Comparison of ENCODE assay signal across 16 cellular contexts in genomic region chrX:47859686-47860085, GRCh38. TPM values are rescaled to one million over a fixed set of nuclear protein-coding genes. Genes with fewer than 3 reads are reported as not detected.
DNase-seq lines count a peak whose midpoint lies in the region; ATAC-seq lines count a peak whose summit lies in the region.
"Had no signal": no experiment of that assay in that cellular context is flagged by ENCODE, and none has a peak within 500 bp of the region (broad histone marks: within the 10 kb centered on the region; RNA-seq: fewer than 3 reads in every experiment).

No MANE protein-coding gene starts in this region.

- no peak overlapping the region for H3K4me3 Mint-ChIP-seq in activated naive CD4-positive, alpha-beta T cell treated with anti-CD3 and anti-CD28 coated beads, Interleukin-2, amount 10 ng/mL, durations not matched to agents 7 days and 5 days
- H3K4me3 Mint-ChIP-seq: B cell; CD4-positive, alpha-beta T cell; CD8-positive, alpha-beta T cell had no signal

- no peaks in the 10 kb centered on the region for H3K9me3 Mint-ChIP-seq in activated naive CD4-positive, alpha-beta T cell treated with anti-CD3 and anti-CD28 coated beads, Interleukin-2, amount 10 ng/mL, durations not matched to agents 7 days and 5 days
- H3K9me3 Mint-ChIP-seq: CD4-positive, alpha-beta T cell; CD8-positive, alpha-beta T cell had no signal

- H3K27ac Mint-ChIP-seq in activated naive CD4-positive, alpha-beta T cell treated with anti-CD3 and anti-CD28 coated beads, Interleukin-2, amount 10 ng/mL, durations not matched to agents 7 days and 5 days: peak overlapping the region; percentile 28
- H3K27ac Mint-ChIP-seq: B cell; CD4-positive, alpha-beta T cell; CD8-positive, alpha-beta T cell had no signal

- no peaks in the 10 kb centered on the region for H3K4me1 Mint-ChIP-seq in activated naive CD4-positive, alpha-beta T cell treated with anti-CD3 and anti-CD28 coated beads, Interleukin-2, amount 10 ng/mL, durations not matched to agents 7 days and 5 days
- H3K4me1 Mint-ChIP-seq: B cell had no signal

- peaks cover 26% of the 10 kb centered on the region for H3K36me3 Mint-ChIP-seq in activated naive CD4-positive, alpha-beta T cell treated with anti-CD3 and anti-CD28 coated beads, Interleukin-2, amount 10 ng/mL, durations not matched to agents 7 days and 5 days

- no peaks in the 10 kb centered on the region for H3K27me3 Mint-ChIP-seq in activated naive CD4-positive, alpha-beta T cell treated with anti-CD3 and anti-CD28 coated beads, Interleukin-2, amount 10 ng/mL, durations not matched to agents 7 days and 5 days
- H3K27me3 Mint-ChIP-seq: B cell; CD4-positive, alpha-beta T cell had no signal

- DNase-seq in NCI-H2029 treated with DMSO at 0.1 percent for 48 hours (lab: John Stamatoyannopoulos, UW) (peak; percentile 1), NCI-H2029 (lab: John Stamatoyannopoulos, UW) (no peak), left colon (no peak), T-helper 2 cell (no peak), HuH-7 (ENCODE audit: low spot score) (no peak)
- no peak for DNase-seq in activated naive CD4-positive, alpha-beta T cell treated with anti-CD3 and anti-CD28 coated beads, Interleukin-2, amount 10 ng/mL, durations not matched to agents 7 days and 5 days
- no peak for DNase-seq in activated naive CD4-positive, alpha-beta T cell treated with Interleukin-2 at 50 U/mL for 16 hours
- DNase-seq: AML-193; Caco-2; Calu3; CD4-positive, alpha-beta T cell; CD8-positive, alpha-beta T cell; DMS79 treated with DMSO at 0.1 percent for 48 hours; GF-D8 had no signal

- ATAC-seq in left colon: peak; percentile 76
- ATAC-seq: A549; CD8-positive, alpha-beta T cell had no signal

- CTCF ChIA-PET in activated naive CD4-positive, alpha-beta T cell treated with anti-CD3 and anti-CD28 coated beads, Interleukin-2, amount 10 ng/mL, durations not matched to agents 7 days and 5 days (lab: Charles Lee): no interaction called here

- intact Hi-C loops in left colon (cut with DNase I, micrococcal nuclease): loop anchor here in 1 of 2 donors (10.0 kb wide), 1 partner anchor 165 kb away; no protein-coding TSS in a partner anchor

RNA-seq across cellular contexts. Expression of gene ZNF81, which starts 23.0 kb away (rescaled TPM):
- total RNA-seq in left colon: 10 to 100 TPM; 11.8 to 12.0 TPM
